11 cellular contexts compared by ENCODE assay signal in genomic region chr1:94020764-94021579, GRCh38.
DNase-seq lines count a peak whose midpoint lies in the region; ATAC-seq, FAIRE-seq and TF ChIP-seq lines count a peak whose summit lies in the region.
"Had no signal": no experiment of that assay in that cellular context is flagged by ENCODE, and none has a peak within 500 bp of the region (broad histone marks: within the 10 kb centered on the region; RNA-seq: fewer than 3 reads in every experiment).

No MANE protein-coding gene starts in this region.

- H3K27me3 ChIP-seq in SJCRH30 (no peaks in the 10 kb centered on the region), small intestine (ENCODE audit: control insufficient read depth in 2 of 2, insufficient read depth in 2 of 2, low read length in 2 of 2) (no peaks in the 10 kb centered on the region)

- H3K27ac ChIP-seq in SJCRH30 (peak overlapping the region; percentile 55), small intestine (ENCODE audit: low read depth in 1 of 2, low read length in 1 of 2) (peak overlapping the region in 1 of 2 donors; percentile 24)

- ATAC-seq in HG03108 (IDR thresholded peaks at IDR 0.05; ENCODE audit: unreplicated experiment) = no peak

- FAIRE-seq in small intestine (lab: Jason Lieb, UNC) = no peak

- WGBS in small intestine, 3 donors = 65 to 76% (median 70%) methylated on average over 10 of the region's 10 CpGs

- no peak overlapping the region for H3K4me3 Mint-ChIP-seq in osteocyte (ENCODE audit: unreplicated experiment)
- H3K4me3 Mint-ChIP-seq: brain, neural crest cell had no signal

- TF ChIP-seq CTCF in fibroblast of the aortic adventitia (IDR thresholded peaks at IDR 0.05; ENCODE audit: insufficient read depth, low read length) (no peak), osteocyte (IDR thresholded peaks at IDR 0.05) (no peak)

- H3K27me3 Mint-ChIP-seq in osteocyte (ENCODE audit: unreplicated experiment) = no peaks in the 10 kb centered on the region

- DNase-seq in GM03348 (ENCODE audit: low spot score) (peak; percentile 79), SJCRH30 (peak; percentile 46), fibroblast of the aortic adventitia (ENCODE audit: low read depth) (peak; percentile 99), osteocyte (ENCODE audit: extremely low spot score, unreplicated experiment) (no peak), small intestine (no peak), RPMI8226 (no peak)
- DNase-seq in stimulated activated CD4-positive, alpha-beta T cell treated with anti-CD3 and anti-CD28 coated beads, Interleukin-2, amount 100 ng/mL, for 24 hours = no peak
- DNase-seq: NCI-H345 had no signal

- peaks cover 42% of the 10 kb centered on the region for H3K4me1 Mint-ChIP-seq in osteocyte (ENCODE audit: unreplicated experiment)
- H3K4me1 Mint-ChIP-seq: brain, neural crest cell had no signal

- no peaks in the 10 kb centered on the region for H3K36me3 ChIP-seq in SJCRH30
- H3K36me3 ChIP-seq in small intestine (ENCODE audit: control insufficient read depth in 2 of 2, insufficient read depth in 2 of 2, low read length in 2 of 2) = no peaks in the 10 kb centered on the region

- peak overlapping the region; percentile 86 for H3K27ac Mint-ChIP-seq in osteocyte (ENCODE audit: unreplicated experiment)
- H3K27ac Mint-ChIP-seq: brain had no signal

- H3K4me3 ChIP-seq in SJCRH30 (no peak overlapping the region), fibroblast of the aortic adventitia (ENCODE audit: low read depth, low read length) (no peak overlapping the region), small intestine (ENCODE audit: low read depth in 1 of 2, low read length in 2 of 2) (no peak overlapping the region)

- H3K9me3 ChIP-seq in SJCRH30 (replicated peaks) (no peaks in the 10 kb centered on the region), small intestine (ENCODE audit: control insufficient read depth, low read depth) (no peaks in the 10 kb centered on the region)

- no peaks in the 10 kb centered on the region for H3K36me3 Mint-ChIP-seq in osteocyte (ENCODE audit: unreplicated experiment)
- H3K36me3 Mint-ChIP-seq: brain had no signal

- H3K4me1 ChIP-seq in SJCRH30 = peaks cover 19% of the 10 kb centered on the region
- no peaks in the 10 kb centered on the region for H3K4me1 ChIP-seq in small intestine (ENCODE audit: control insufficient read depth in 2 of 2, insufficient read depth in 1 of 2, low read depth in 1 of 2, low read length in 1 of 2)

- no peaks in the 10 kb centered on the region for H3K9me3 Mint-ChIP-seq in osteocyte (ENCODE audit: unreplicated experiment)
- H3K9me3 Mint-ChIP-seq: brain, neural crest cell had no signal

Comparison
In these comparisons a context has a peak if more than half of its experiments do, and no peak if none do; other contexts are left out.
1. DNase-seq: peak in GM03348 (single experiment), SJCRH30 (2 of 2) and fibroblast of the aortic adventitia (single experiment); none in osteocyte (single experiment), small intestine (single experiment), stimulated activated CD4-positive, alpha-beta T cell treated with anti-CD3 and anti-CD28 coated beads, Interleukin-2, amount 100 ng/mL, for 24 hours (0 of 2) and RPMI8226 (single experiment).